In genomic region chr1:203861379-203862184, GRCh38 we compare ENCODE assay signal across 1 cellular context.
TF ChIP-seq lines count a peak whose summit lies in the region.

SNRPE (plus strand) TSS chr1:203861599; CDS start chr1:203861660, 61 bp downstream.

TF ChIP-seq in A549, 52 proteins besides CTCF, POLR2A, EP300 and RAD21 (continued from another document):
- TF ChIP-seq PBX3 (IDR thresholded peaks at IDR 0.05) (peak; percentile 29; the same call in 1 of the 2 replicates), HEYL (CRISPR knock-in tag; IDR thresholded peaks at IDR 0.05) (no peak), TP53 (CRISPR knock-in tag; IDR thresholded peaks at IDR 0.05) (0 out of 2 replicates have a peak, but pooled peaks have one; percentile 40), CBX2 (IDR thresholded peaks at IDR 0.05; ENCODE audit: borderline replicate concordance, low read depth) (no peak), RARB (CRISPR knock-in tag; IDR thresholded peaks at IDR 0.05) (no peak; the same call in 1 of the 2 replicates), HDAC2 (IDR thresholded peaks at IDR 0.05) (no peak), KDM1A (IDR thresholded peaks at IDR 0.05; ENCODE audit: low read depth) (no peak), MAX (IDR thresholded peaks at IDR 0.05) (peak; percentile 99), SMC3 (IDR thresholded peaks at IDR 0.05) (peak; percentile 92), HOXA7 (CRISPR knock-in tag; IDR thresholded peaks at IDR 0.05) (no peak; the same call in 1 of the 2 replicates), JUN (IDR thresholded peaks at IDR 0.05) (peak; percentile 78 to 96), PHF8 (IDR thresholded peaks at IDR 0.05; ENCODE audit: borderline replicate concordance, low read depth) (peak; percentile 99), RNF2 (IDR thresholded peaks at IDR 0.05; ENCODE audit: borderline replicate concordance, low read depth) (no peak), ZFP36 (IDR thresholded peaks at IDR 0.05; ENCODE audit: borderline replicate concordance, partially characterized antibody) (no peak), TFCP2L1 (CRISPR knock-in tag; IDR thresholded peaks at IDR 0.05) (no peak; the same call in 1 of the 2 replicates), ZC3H11A (IDR thresholded peaks at IDR 0.05) (no peak), BCL3 (IDR thresholded peaks at IDR 0.05) (peak; percentile 82; the same call in 1 of the 3 replicates), HOXB5 (CRISPR knock-in tag; IDR thresholded peaks at IDR 0.05) (0 out of 2 replicates have a peak, but pooled peaks have one; percentile 48), CHD2 (IDR thresholded peaks at IDR 0.05; ENCODE audit: low read length, partially characterized antibody) (no peak), USF2 (IDR thresholded peaks at IDR 0.05) (peak; percentile 93), ESRRA (IDR thresholded peaks at IDR 0.05; ENCODE audit: borderline replicate concordance, low read length) (no peak), CBX8 (IDR thresholded peaks at IDR 0.05) (no peak), GATA3 (IDR thresholded peaks at IDR 0.05; ENCODE audit: borderline replicate concordance) (peak; percentile 18; the same call in 1 of the 2 replicates), ELK1 (IDR thresholded peaks at IDR 0.05; ENCODE audit: low read depth, low read length) (peak; percentile 80; the same call in 1 of the 2 replicates), MYC (IDR thresholded peaks at IDR 0.05; ENCODE audit: borderline replicate concordance, low read length) (peak; percentile 99), HMGXB4 (CRISPR knock-in tag; IDR thresholded peaks at IDR 0.05; ENCODE audit: borderline replicate concordance) (no peak), CHD4 (IDR thresholded peaks at IDR 0.05; ENCODE audit: borderline replicate concordance) (no peak), ZNF302 (CRISPR knock-in tag; IDR thresholded peaks at IDR 0.05) (no peak), CEBPB (IDR thresholded peaks at IDR 0.05) (peak in 1 of 2 experiments; percentile 54; a peak in 1 of 4 replicates), FOSL2 (IDR thresholded peaks at IDR 0.05) (no peak), FOSL2 (CRISPR knock-in tag; IDR thresholded peaks at IDR 0.05) (0 out of 2 replicates have a peak, but pooled peaks have one; percentile 17)
TF ChIP-seq in A549: peak in this region for 22.
